ENCODE assay signal across 1 cellular context in the genomic region with DNA sequence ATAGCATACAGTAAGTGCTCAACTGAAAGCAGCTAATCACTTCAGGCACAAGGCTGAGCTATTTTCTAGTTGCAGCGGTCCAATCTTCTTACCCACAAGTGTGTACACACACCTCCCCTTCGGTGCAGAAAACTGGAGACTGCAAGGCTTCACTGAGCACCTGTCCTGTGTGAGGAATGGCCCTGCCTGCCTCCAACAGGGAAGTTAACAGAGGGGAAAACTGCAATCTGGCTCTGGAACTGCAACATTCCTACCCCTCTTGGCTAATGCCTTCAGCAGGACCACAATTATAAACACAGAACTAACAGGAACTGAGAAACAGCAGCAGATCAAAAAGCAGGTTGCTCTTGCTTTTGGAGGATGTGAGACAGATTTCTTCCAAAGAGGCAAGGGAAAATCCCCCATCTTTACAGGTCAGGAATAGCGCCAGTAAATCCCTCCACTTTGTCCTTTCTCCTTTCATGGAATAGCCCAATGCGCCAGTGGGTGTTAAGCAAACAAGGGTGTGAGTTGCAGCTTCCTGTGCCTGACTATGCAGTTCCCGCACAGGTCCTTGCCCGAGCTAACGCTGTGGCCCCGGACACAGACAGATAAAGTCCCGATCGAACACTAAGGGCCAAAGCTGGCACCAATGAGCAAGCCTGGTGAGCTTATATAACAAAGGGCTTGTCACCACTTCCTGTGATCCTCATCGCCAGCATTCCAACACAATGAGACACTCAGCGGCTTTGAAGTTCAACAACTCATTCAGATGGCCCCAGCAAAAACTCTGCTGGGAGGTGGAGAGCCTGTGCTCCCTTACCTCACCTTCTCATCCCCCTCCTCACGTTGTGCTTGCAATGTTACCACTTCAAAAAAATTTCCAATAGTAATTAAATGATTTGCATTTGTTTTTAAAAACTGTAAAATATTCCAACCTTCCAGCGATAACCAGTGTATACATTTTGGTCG.
A peak's percentile ranks its signal among the peaks of the same experiment; 100 is the strongest.
TF ChIP-seq lines count a peak whose summit lies in the region.

No MANE protein-coding gene starts in this region.

TF ChIP-seq in HepG2, 621 proteins besides CTCF, POLR2A, EP300 and RAD21 (continued from another document and continues in another):
- TF ChIP-seq ZNF281 (CRISPR knock-in tag; IDR thresholded peaks at IDR 0.05; ENCODE audit: borderline replicate concordance): peak; percentile 42; the same call in 1 of the 2 replicates
- TF ChIP-seq MED1 (CRISPR knock-in tag; IDR thresholded peaks at IDR 0.05): peak; percentile 99
- peak; percentile 47; the same call in 1 of the 2 replicates for TF ChIP-seq ZBTB1 (CRISPR knock-in tag; IDR thresholded peaks at IDR 0.05; ENCODE audit: borderline replicate concordance)
- TF ChIP-seq, protein P1, sequence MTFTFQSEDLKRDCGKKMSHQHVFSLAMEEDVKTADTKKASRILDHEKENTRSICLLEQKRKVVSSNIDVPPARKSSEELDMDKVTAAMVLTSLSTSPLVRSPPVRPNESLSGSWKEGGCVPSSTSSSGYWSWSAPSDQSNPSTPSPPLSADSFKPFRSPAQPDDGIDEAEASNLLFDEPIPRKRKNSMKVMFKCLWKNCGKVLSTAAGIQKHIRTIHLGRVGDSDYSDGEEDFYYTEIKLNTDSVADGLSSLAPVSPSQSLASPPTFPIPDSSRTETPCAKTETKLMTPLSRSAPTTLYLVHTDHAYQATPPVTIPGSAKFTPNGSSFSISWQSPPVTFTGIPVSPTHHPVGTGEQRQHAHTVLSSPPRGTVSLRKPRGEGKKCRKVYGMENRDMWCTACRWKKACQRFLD (CRISPR knock-in tag; IDR thresholded peaks at IDR 0.05; ENCODE audit: borderline replicate concordance): no peak
- TF ChIP-seq ZNF10 (CRISPR knock-in tag; IDR thresholded peaks at IDR 0.05; ENCODE audit: borderline replicate concordance, low read depth): no peak
- no peak for TF ChIP-seq MXD1 (CRISPR knock-in tag; IDR thresholded peaks at IDR 0.05)
- TF ChIP-seq, protein P2, sequence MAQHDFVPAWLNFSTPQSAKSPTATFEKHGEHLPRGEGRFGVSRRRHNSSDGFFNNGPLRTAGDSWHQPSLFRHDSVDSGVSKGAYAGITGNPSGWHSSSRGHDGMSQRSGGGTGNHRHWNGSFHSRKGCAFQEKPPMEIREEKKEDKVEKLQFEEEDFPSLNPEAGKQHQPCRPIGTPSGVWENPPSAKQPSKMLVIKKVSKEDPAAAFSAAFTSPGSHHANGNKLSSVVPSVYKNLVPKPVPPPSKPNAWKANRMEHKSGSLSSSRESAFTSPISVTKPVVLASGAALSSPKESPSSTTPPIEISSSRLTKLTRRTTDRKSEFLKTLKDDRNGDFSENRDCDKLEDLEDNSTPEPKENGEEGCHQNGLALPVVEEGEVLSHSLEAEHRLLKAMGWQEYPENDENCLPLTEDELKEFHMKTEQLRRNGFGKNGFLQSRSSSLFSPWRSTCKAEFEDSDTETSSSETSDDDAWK (CRISPR knock-in tag; IDR thresholded peaks at IDR 0.05): no peak
- TF ChIP-seq ZNF552 (CRISPR knock-in tag; IDR thresholded peaks at IDR 0.05; ENCODE audit: borderline replicate concordance): peak; percentile 80; the same call in 1 of the 2 replicates
- peak; percentile 72 for TF ChIP-seq ZNF614 (CRISPR knock-in tag; IDR thresholded peaks at IDR 0.05; ENCODE audit: borderline replicate concordance)
- TF ChIP-seq ZNF616 (CRISPR knock-in tag; IDR thresholded peaks at IDR 0.05; ENCODE audit: low read depth): no peak
- TF ChIP-seq E2F1 (CRISPR knock-in tag; IDR thresholded peaks at IDR 0.05): peak; percentile 58
- TF ChIP-seq HMGA1 (CRISPR knock-in tag; conservative IDR thresholded peaks at IDR 0.05): no peak
- TF ChIP-seq SP2 (CRISPR knock-in tag; IDR thresholded peaks at IDR 0.05): no peak
- no peak for TF ChIP-seq NCOA5 (CRISPR knock-in tag; IDR thresholded peaks at IDR 0.05)
- TF ChIP-seq SIN3A (IDR thresholded peaks at IDR 0.05; ENCODE audit: borderline replicate concordance, low read depth, low read length): peak; percentile 82; the same call in 1 of the 2 replicates
- peak; percentile 74; the same call in 1 of the 2 replicates for TF ChIP-seq ZNF160 (CRISPR knock-in tag; IDR thresholded peaks at IDR 0.05)
- TF ChIP-seq ZNF605 (CRISPR knock-in tag; IDR thresholded peaks at IDR 0.05): peak; percentile 92
- TF ChIP-seq ZNF224 (CRISPR knock-in tag; IDR thresholded peaks at IDR 0.05): 0 out of 2 replicates have a peak, but pooled peaks have one; percentile 63
- TF ChIP-seq TGIF2 (CRISPR knock-in tag; IDR thresholded peaks at IDR 0.05): peak; percentile 82
- TF ChIP-seq, protein P3, sequence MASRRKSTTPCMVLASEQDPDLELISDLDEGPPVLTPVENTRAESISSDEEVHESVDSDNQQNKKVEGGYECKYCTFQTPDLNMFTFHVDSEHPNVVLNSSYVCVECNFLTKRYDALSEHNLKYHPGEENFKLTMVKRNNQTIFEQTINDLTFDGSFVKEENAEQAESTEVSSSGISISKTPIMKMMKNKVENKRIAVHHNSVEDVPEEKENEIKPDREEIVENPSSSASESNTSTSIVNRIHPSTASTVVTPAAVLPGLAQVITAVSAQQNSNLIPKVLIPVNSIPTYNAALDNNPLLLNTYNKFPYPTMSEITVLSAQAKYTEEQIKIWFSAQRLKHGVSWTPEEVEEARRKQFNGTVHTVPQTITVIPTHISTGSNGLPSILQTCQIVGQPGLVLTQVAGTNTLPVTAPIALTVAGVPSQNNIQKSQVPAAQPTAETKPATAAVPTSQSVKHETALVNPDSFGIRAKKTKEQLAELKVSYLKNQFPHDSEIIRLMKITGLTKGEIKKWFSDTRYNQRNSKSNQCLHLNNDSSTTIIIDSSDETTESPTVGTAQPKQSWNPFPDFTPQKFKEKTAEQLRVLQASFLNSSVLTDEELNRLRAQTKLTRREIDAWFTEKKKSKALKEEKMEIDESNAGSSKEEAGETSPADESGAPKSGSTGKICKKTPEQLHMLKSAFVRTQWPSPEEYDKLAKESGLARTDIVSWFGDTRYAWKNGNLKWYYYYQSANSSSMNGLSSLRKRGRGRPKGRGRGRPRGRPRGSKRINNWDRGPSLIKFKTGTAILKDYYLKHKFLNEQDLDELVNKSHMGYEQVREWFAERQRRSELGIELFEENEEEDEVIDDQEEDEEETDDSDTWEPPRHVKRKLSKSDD (CRISPR knock-in tag; IDR thresholded peaks at IDR 0.05; ENCODE audit: low read depth): peak; percentile 79; the same call in 1 of the 2 replicates
- 0 out of 2 replicates have a peak, but pooled peaks have one; percentile 16 for TF ChIP-seq AKAP8 (CRISPR knock-in tag; IDR thresholded peaks at IDR 0.05)
- TF ChIP-seq CENPT (CRISPR knock-in tag; IDR thresholded peaks at IDR 0.05; ENCODE audit: low read depth): no peak
- TF ChIP-seq MLXIP (CRISPR knock-in tag; IDR thresholded peaks at IDR 0.05; ENCODE audit: borderline replicate concordance): no peak; the same call in 1 of the 2 replicates
- peak; percentile 48; the same call in 1 of the 2 replicates for TF ChIP-seq HOXA5 (CRISPR knock-in tag; IDR thresholded peaks at IDR 0.05)
- TF ChIP-seq CBX5 (CRISPR knock-in tag; IDR thresholded peaks at IDR 0.05; ENCODE audit: borderline replicate concordance): peak; percentile 86; the same call in 1 of the 2 replicates
- TF ChIP-seq ZNF543 (CRISPR knock-in tag; IDR thresholded peaks at IDR 0.05): peak; percentile 62
- TF ChIP-seq TRAFD1 (CRISPR knock-in tag; IDR thresholded peaks at IDR 0.05; ENCODE audit: borderline replicate concordance): no peak; the same call in 1 of the 2 replicates
- no peak for TF ChIP-seq ZNF839 (CRISPR knock-in tag; IDR thresholded peaks at IDR 0.05; ENCODE audit: borderline replicate concordance)
- TF ChIP-seq, protein P4, sequence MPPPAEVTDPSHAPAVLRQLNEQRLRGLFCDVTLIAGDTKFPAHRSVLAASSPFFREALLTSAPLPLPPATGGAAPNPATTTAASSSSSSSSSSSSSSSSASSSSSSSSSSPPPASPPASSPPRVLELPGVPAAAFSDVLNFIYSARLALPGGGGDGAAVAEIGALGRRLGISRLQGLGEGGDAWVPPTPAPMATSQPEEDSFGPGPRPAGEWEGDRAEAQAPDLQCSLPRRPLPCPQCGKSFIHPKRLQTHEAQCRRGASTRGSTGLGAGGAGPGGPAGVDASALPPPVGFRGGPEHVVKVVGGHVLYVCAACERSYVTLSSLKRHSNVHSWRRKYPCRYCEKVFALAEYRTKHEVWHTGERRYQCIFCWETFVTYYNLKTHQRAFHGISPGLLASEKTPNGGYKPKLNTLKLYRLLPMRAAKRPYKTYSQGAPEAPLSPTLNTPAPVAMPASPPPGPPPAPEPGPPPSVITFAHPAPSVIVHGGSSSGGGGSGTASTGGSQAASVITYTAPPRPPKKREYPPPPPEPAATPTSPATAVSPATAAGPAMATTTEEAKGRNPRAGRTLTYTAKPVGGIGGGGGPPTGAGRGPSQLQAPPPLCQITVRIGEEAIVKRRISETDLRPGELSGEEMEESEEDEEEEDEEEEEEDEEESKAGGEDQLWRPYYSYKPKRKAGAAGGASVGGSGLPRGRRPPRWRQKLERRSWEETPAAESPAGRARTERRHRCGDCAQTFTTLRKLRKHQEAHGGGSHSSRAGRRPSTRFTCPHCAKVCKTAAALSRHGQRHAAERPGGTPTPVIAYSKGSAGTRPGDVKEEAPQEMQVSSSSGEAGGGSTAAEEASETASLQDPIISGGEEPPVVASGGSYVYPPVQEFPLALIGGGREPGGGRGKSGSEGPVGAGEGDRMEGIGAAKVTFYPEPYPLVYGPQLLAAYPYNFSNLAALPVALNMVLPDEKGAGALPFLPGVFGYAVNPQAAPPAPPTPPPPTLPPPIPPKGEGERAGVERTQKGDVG (CRISPR knock-in tag; IDR thresholded peaks at IDR 0.05; ENCODE audit: borderline replicate concordance): peak; percentile 85
- peak; percentile 68 for TF ChIP-seq CREB1 (IDR thresholded peaks at IDR 0.05)
- TF ChIP-seq CREB1 (CRISPR knock-in tag; IDR thresholded peaks at IDR 0.05): peak; percentile 71
- TF ChIP-seq ZZZ3 (CRISPR knock-in tag; IDR thresholded peaks at IDR 0.05; ENCODE audit: borderline replicate concordance): no peak
- peak; percentile 79; the same call in 1 of the 2 replicates for TF ChIP-seq HMG20B (CRISPR knock-in tag; conservative IDR thresholded peaks at IDR 0.05)
- TF ChIP-seq ZNF772 (CRISPR knock-in tag; IDR thresholded peaks at IDR 0.05): peak; percentile 56; the same call in 1 of the 2 replicates
- TF ChIP-seq ZSCAN22 (CRISPR knock-in tag; IDR thresholded peaks at IDR 0.05): 0 out of 2 replicates have a peak, but pooled peaks have one; percentile 49
- TF ChIP-seq KLF12 (CRISPR knock-in tag; IDR thresholded peaks at IDR 0.05; ENCODE audit: borderline replicate concordance): no peak
- TF ChIP-seq SMC3 (IDR thresholded peaks at IDR 0.05; ENCODE audit: low read length): no peak
